8 cellular contexts compared by ENCODE assay signal in genomic region chr10:92699518-92700272, GRCh38. TPM values are rescaled to one million over a fixed set of nuclear protein-coding genes. Genes with fewer than 3 reads are reported as not detected.
DNase-seq lines count a peak whose midpoint lies in the region; ATAC-seq, FAIRE-seq and TF ChIP-seq lines count a peak whose summit lies in the region.

No MANE protein-coding gene starts in this region.

- ATAC-seq in GM12878 (peak; percentile 64), HG03342 (IDR thresholded peaks at IDR 0.05; ENCODE audit: unreplicated experiment) (no peak)

- H3K4me1 Mint-ChIP-seq in activated CD4-positive, alpha-beta T cell treated with anti-CD3 and anti-CD28 coated beads, Interleukin-2, amount 10 ng/mL, durations not matched to agents 24 days and 14 days: peaks cover 23% of the 10 kb centered on the region
- peaks cover 27% of the 10 kb centered on the region for H3K4me1 Mint-ChIP-seq in stimulated activated naive CD8-positive, alpha-beta T cell treated with anti-CD3 and anti-CD28 coated beads, Interleukin-15, Interleukin-2, amounts not matched to agents 100 ng/mL and 50 ng/mL, for 24 hours (ENCODE audit: low read depth)

- H3K9me3 ChIP-seq in OCI-LY3 (ENCODE audit: insufficient read depth, low read length) (no peaks in the 10 kb centered on the region), GM12878 (replicated peaks; ENCODE audit: control insufficient read depth, insufficient read depth, low read length) (no peaks in the 10 kb centered on the region), keratinocyte (ENCODE audit: control insufficient read depth, low read depth, low read length) (no peaks in the 10 kb centered on the region)

- no peaks in the 10 kb centered on the region for H3K9me3 Mint-ChIP-seq in activated CD4-positive, alpha-beta T cell treated with anti-CD3 and anti-CD28 coated beads, Interleukin-2, amount 10 ng/mL, durations not matched to agents 24 days and 14 days
- no peaks in the 10 kb centered on the region for H3K9me3 Mint-ChIP-seq in stimulated activated naive CD8-positive, alpha-beta T cell treated with anti-CD3 and anti-CD28 coated beads, Interleukin-15, Interleukin-2, amounts not matched to agents 100 ng/mL and 50 ng/mL, for 24 hours

- H3K4me3 Mint-ChIP-seq in activated CD4-positive, alpha-beta T cell treated with anti-CD3 and anti-CD28 coated beads, Interleukin-2, amount 10 ng/mL, durations not matched to agents 24 days and 14 days: peak overlapping the region; percentile 86
- peak overlapping the region; percentile 87 for H3K4me3 Mint-ChIP-seq in stimulated activated naive CD8-positive, alpha-beta T cell treated with anti-CD3 and anti-CD28 coated beads, Interleukin-15, Interleukin-2, amounts not matched to agents 100 ng/mL and 50 ng/mL, for 24 hours

- no peak overlapping the region for H3K27ac Mint-ChIP-seq in activated CD4-positive, alpha-beta T cell treated with anti-CD3 and anti-CD28 coated beads, Interleukin-2, amount 10 ng/mL, durations not matched to agents 24 days and 14 days
- H3K27ac Mint-ChIP-seq in stimulated activated naive CD8-positive, alpha-beta T cell treated with anti-CD3 and anti-CD28 coated beads, Interleukin-15, Interleukin-2, amounts not matched to agents 100 ng/mL and 50 ng/mL, for 24 hours: peak overlapping the region; percentile 27

- H3K36me3 Mint-ChIP-seq in activated CD4-positive, alpha-beta T cell treated with anti-CD3 and anti-CD28 coated beads, Interleukin-2, amount 10 ng/mL, durations not matched to agents 24 days and 14 days (ENCODE audit: low read depth): no peaks in the 10 kb centered on the region
- H3K36me3 Mint-ChIP-seq in stimulated activated naive CD8-positive, alpha-beta T cell treated with anti-CD3 and anti-CD28 coated beads, Interleukin-15, Interleukin-2, amounts not matched to agents 100 ng/mL and 50 ng/mL, for 24 hours (ENCODE audit: low read depth): no peaks in the 10 kb centered on the region

- TF ChIP-seq RAD21 in GM12878 (IDR thresholded peaks at IDR 0.05; ENCODE audit: insufficient read depth, low read depth, low read length): no peak

- TF ChIP-seq CTCF in OCI-LY3 (IDR thresholded peaks at IDR 0.05; ENCODE audit: low read depth, low read length) (peak; percentile 5; the same call in 1 of the 2 replicates), GM12878 (IDR thresholded peaks at IDR 0.05 in 2 of 3, conservative IDR thresholded peaks at IDR 0.05 in 1 of 3; ENCODE audit: control insufficient read depth in 2 of 3, extremely low read depth in 1 of 3, insufficient read depth in 1 of 3, low read depth in 3 of 3, low read length in 3 of 3) (no peak), keratinocyte (optimal IDR thresholded peaks at IDR 0.05 in 1 of 3, IDR thresholded peaks at IDR 0.05 in 1 of 3, conservative IDR thresholded peaks at IDR 0.05 in 1 of 3; ENCODE audit: extremely low read depth in 1 of 3, insufficient read depth in 2 of 3, low read length in 3 of 3) (no peak)

- H3K4me1 ChIP-seq in OCI-LY3 (ENCODE audit: low read length): peaks cover 53% of the 10 kb centered on the region
- H3K4me1 ChIP-seq in GM12878 (ENCODE audit: control insufficient read depth, insufficient read depth, low read length): peaks cover 16% of the 10 kb centered on the region
- peaks cover 3% of the 10 kb centered on the region for H3K4me1 ChIP-seq in keratinocyte (ENCODE audit: control insufficient read depth, extremely low read depth, insufficient read depth, low read length)

- under 1% methylated on average over 28 of the region's 32 CpGs for WGBS in GM12878 (ENCODE audit: insufficient coverage, insufficient replicate concordance, low lambda C conversion rate, missing lambda C conversion rate)

- TF ChIP-seq POLR2A in GM12878 (IDR thresholded peaks at IDR 0.05; ENCODE audit: low read depth, low read length): no peak

- CTCF ChIA-PET in GM12878 (lab: Yijun Ruan, JAX): interaction anchor here (0.7 to 1.0 kb wide), 3 partner anchors 12 to 316 kb away, joined by 3 to 4 read pairs (median 3); no protein-coding TSS in a partner anchor

- peak overlapping the region; percentile 89 for H2AFZ ChIP-seq in OCI-LY3 (ENCODE audit: low read depth, low read length)
- peak overlapping the region; percentile 44; the same call in 1 of the 2 replicates for H2AFZ ChIP-seq in GM12878 (ENCODE audit: control insufficient read depth, low read depth, low read length)
- peak overlapping the region; percentile 8 for H2AFZ ChIP-seq in keratinocyte (ENCODE audit: control insufficient read depth, low read length)

- intact Hi-C loops in activated CD4-positive, alpha-beta T cell treated with anti-CD3 and anti-CD28 coated beads, Interleukin-2, amount 10 ng/mL, durations not matched to agents 24 days and 14 days (cut with micrococcal nuclease): no loop called here
- intact Hi-C loops in GM12878 (cut with micrococcal nuclease; ENCODE audit: unreplicated experiment): loop anchor here (2.0 kb wide), 1 partner anchor 57 kb away; no protein-coding TSS in a partner anchor

- H3K79me2 ChIP-seq in OCI-LY3 (ENCODE audit: low read length) (no peaks in the 10 kb centered on the region), GM12878 (ENCODE audit: control insufficient read depth, insufficient read depth, low read length) (no peaks in the 10 kb centered on the region), keratinocyte (ENCODE audit: control insufficient read depth, insufficient read depth, low read length) (no peaks in the 10 kb centered on the region)

- H3K27ac ChIP-seq in OCI-LY3 (ENCODE audit: low read length) (0 out of 2 replicates have a peak overlapping the region, but pooled peaks have one; percentile 3), GM12878 (ENCODE audit: control insufficient read depth, insufficient read depth) (no peak overlapping the region), keratinocyte (ENCODE audit: control insufficient read depth, insufficient read depth, low read length) (no peak overlapping the region)

- H3K9ac ChIP-seq in OCI-LY3 (ENCODE audit: low read length): peak overlapping the region; percentile 65
- no peak overlapping the region for H3K9ac ChIP-seq in GM12878 (ENCODE audit: control insufficient read depth, insufficient read depth, low read length)
- peak overlapping the region; percentile 2 for H3K9ac ChIP-seq in keratinocyte (ENCODE audit: control insufficient read depth, extremely low read depth, insufficient read depth, low read length)

- FAIRE-seq in GM12878 (lab: Jason Lieb, UNC): no peak
- FAIRE-seq in keratinocyte (lab: Jason Lieb, UNC): no peak

- peak overlapping the region; percentile 74 for H3K4me3 ChIP-seq in OCI-LY3 (ENCODE audit: low read length)
- H3K4me3 ChIP-seq in GM12878: no peak overlapping the region; the same call in 1 of the 2 replicates
- peak overlapping the region; percentile 16 to 52 (median 37) for H3K4me3 ChIP-seq in keratinocyte (ENCODE audit: control insufficient read depth in 2 of 3, extremely low read depth in 1 of 3, insufficient read depth in 2 of 3, low read depth in 1 of 3, low read length in 3 of 3)

- H3K4me2 ChIP-seq in OCI-LY3 (ENCODE audit: low read length) (peak overlapping the region; percentile 72), GM12878 (ENCODE audit: control insufficient read depth, insufficient read depth) (peak overlapping the region; percentile 40), keratinocyte (ENCODE audit: control insufficient read depth, extremely low read depth, insufficient read depth, low read depth, low read length) (peak overlapping the region; percentile 74)

- dilution Hi-C loops in keratinocyte (cut with MboI; ENCODE audit: extremely low pct_ligation_motif_present, low sequenced_read_pairs): no loop called here

- peaks cover 76% of the 10 kb centered on the region for H3K27me3 Mint-ChIP-seq in activated CD4-positive, alpha-beta T cell treated with anti-CD3 and anti-CD28 coated beads, Interleukin-2, amount 10 ng/mL, durations not matched to agents 24 days and 14 days
- H3K27me3 Mint-ChIP-seq in stimulated activated naive CD8-positive, alpha-beta T cell treated with anti-CD3 and anti-CD28 coated beads, Interleukin-15, Interleukin-2, amounts not matched to agents 100 ng/mL and 50 ng/mL, for 24 hours: peaks cover 73% of the 10 kb centered on the region

- H3K27me3 ChIP-seq in OCI-LY3 (ENCODE audit: low read depth, low read length): no peaks in the 10 kb centered on the region
- peaks cover 2 to 9% of the 10 kb centered on the region in 2 experiments; a peak in 1 of 4 replicates for H3K27me3 ChIP-seq in GM12878 (replicated peaks in 1 of 2; ENCODE audit: control insufficient read depth in 2 of 2, insufficient read depth in 2 of 2, low read length in 1 of 2)
- peaks cover 50% of the 10 kb centered on the region for H3K27me3 ChIP-seq in keratinocyte (ENCODE audit: control insufficient read depth, extremely low read depth, insufficient read depth, low read length)

- SMC1A ChIA-PET in GM12878 (lab: Charles Lee; ENCODE audit: uncharacterized antibody, unreplicated experiment): no interaction called here

- in situ Hi-C loops in GM12878 (cut with MboI): no loop called here

- RAD21 ChIA-PET in GM12878 (lab: Charles Lee; ENCODE audit: unreplicated experiment): interaction anchor here (0.7 to 0.9 kb wide), 2 partner anchors 8 to 110 kb away, joined by 3 to 6 read pairs; no protein-coding TSS in a partner anchor

- TF ChIP-seq EP300 in GM12878 (IDR thresholded peaks at IDR 0.05; ENCODE audit: borderline replicate concordance in 1 of 2, control insufficient read depth in 1 of 2, low read depth in 2 of 2, low read length in 2 of 2): no peak

- H3K9me1 ChIP-seq in keratinocyte (ENCODE audit: control insufficient read depth, extremely low read depth, insufficient read depth, low read length): no peaks in the 10 kb centered on the region

- POLR2A ChIA-PET in GM12878 (lab: Charles Lee): interaction anchor here (0.7 to 1.1 kb wide), 2 partner anchors 23 to 277 kb away, joined by 5 to 7 read pairs; no protein-coding TSS in a partner anchor

- BruUV-seq in GM12878 (replicated peaks; lab: Mats Ljungman, UMichigan): no TSS peak

- peaks cover 3% of the 10 kb centered on the region for H3K36me3 ChIP-seq in OCI-LY3 (replicated peaks; ENCODE audit: low read depth, low read length)
- H3K36me3 ChIP-seq in GM12878 (ENCODE audit: control insufficient read depth in 2 of 2, insufficient read depth in 2 of 2, low read length in 1 of 2): no peaks in the 10 kb centered on the region
- no peaks in the 10 kb centered on the region for H3K36me3 ChIP-seq in keratinocyte (ENCODE audit: control insufficient read depth in 2 of 2, extremely low read depth in 1 of 2, insufficient read depth in 2 of 2, low read length in 2 of 2)

- DNase-seq in activated CD4-positive, alpha-beta T cell treated with anti-CD3 and anti-CD28 coated beads, Interleukin-2, amount 10 ng/mL, durations not matched to agents 24 days and 14 days: peak; percentile 79
- no peak for DNase-seq in activated CD4-positive, alpha-beta T cell treated with anti-CD3 and anti-CD28 coated beads for 1 hour
- no peak for DNase-seq in GM12878 (ENCODE audit: low read depth, low spot score)
- DNase-seq in keratinocyte (ENCODE audit: low read depth, low spot score): no peak
- no peak for DNase-seq in HuH-7.5 (ENCODE audit: low spot score)

- H4K20me1 ChIP-seq in OCI-LY3 (ENCODE audit: insufficient read depth, low read length): no peaks in the 10 kb centered on the region
- no peaks in the 10 kb centered on the region for H4K20me1 ChIP-seq in GM12878 (ENCODE audit: control insufficient read depth, insufficient read depth)
- H4K20me1 ChIP-seq in keratinocyte (ENCODE audit: control insufficient read depth, extremely low read depth, insufficient read depth, low read length): no peaks in the 10 kb centered on the region

RNA-seq across cellular contexts. Expression of gene HHEX, which starts 9.9 kb away (rescaled TPM):
- 0.19 and 0.31 TPM in 2 replicates for total RNA-seq in activated CD4-positive, alpha-beta T cell treated with anti-CD3 and anti-CD28 coated beads, Interleukin-2, amount 10 ng/mL, durations not matched to agents 24 days and 14 days
- 4.8 and 5.2 TPM in 2 replicates for total RNA-seq in GM12878 (2013; cell fraction: nucleolus; rRNA removed)
- total RNA-seq in GM12878 (2014; rRNA removed) (10.1 and 14.2 TPM in 2 replicates), GM12878 (2014; rRNA removed; fragmentation: Illumina TruSeq; extraction: Trizol) (15.1 and 15.4 TPM in 2 replicates), GM12878 (2021) (17.8 and 21.6 TPM in 2 replicates)
- polyA plus RNA-seq in GM12878 (2011; ENCODE audit: low read depth): 3.2 TPM
- polyA plus RNA-seq in GM12878 (2011; rRNA removed) (3.9 and 4.5 TPM in 2 replicates), GM12878 (2014; fragmentation: Illumina TruSeq; extraction: Trizol) (21.1 and 26.3 TPM in 2 replicates), GM12878 (2014; fragmentation: Nextera tagmentation; extraction: Ambion mirVana) (10 to 100 TPM in 1 of 2 experiments, 1 to 10 TPM in 1; 8.6 to 11.9 TPM), GM12878 (2014; rRNA removed) (17.8 and 18.1 TPM in 2 replicates), GM12878 (2016; fragmentation: Nextera tagmentation; extraction: Ambion mirVana) (10 to 100 TPM; 30.9 to 32.8 TPM), keratinocyte (not detected in 3 replicates)
- 1.7 and 2.1 TPM in 2 replicates for polyA plus RNA-seq in GM12878 (2011; cell fraction: cytosol; rRNA removed)
- polyA plus RNA-seq in GM12878 (2011; cell fraction: nucleus; rRNA removed): 6.7 and 11.7 TPM in 2 replicates
- polyA plus RNA-seq in GM12878 (2012): 2.9 and 4.5 TPM in 2 replicates
- 1.3 and 4.8 TPM in 2 replicates for polyA minus RNA-seq in GM12878 (2011; rRNA and poly(A)+ RNA removed)
- 1.2 and 1.9 TPM in 2 replicates for polyA minus RNA-seq in GM12878 (2011; cell fraction: cytosol; rRNA and poly(A)+ RNA removed)
- polyA minus RNA-seq in GM12878 (2011; cell fraction: nucleus; rRNA and poly(A)+ RNA removed): 4.2 and 11.5 TPM in 2 replicates
- not detected for polyA plus RNA-seq in keratinocyte (2011; ENCODE audit: low read depth)
- not detected in 2 replicates for polyA plus RNA-seq in keratinocyte (2011; cell fraction: cytosol; rRNA removed)
- polyA plus RNA-seq in keratinocyte (2011; cell fraction: nucleus; rRNA removed): not detected in 2 replicates
- not detected in 2 replicates for polyA plus RNA-seq in keratinocyte (2012; ENCODE audit: low replicate concordance)
- polyA minus RNA-seq in keratinocyte: not detected in 3 replicates
- polyA minus RNA-seq in keratinocyte (2011; cell fraction: cytosol; rRNA and poly(A)+ RNA removed): 1.2 TPM
- not detected in 2 replicates for polyA minus RNA-seq in keratinocyte (2011; cell fraction: nucleus; rRNA and poly(A)+ RNA removed)

Comparison
In these comparisons a context has a peak if more than half of its experiments do, and no peak if none do; other contexts are left out.
1. H2AFZ ChIP-seq: peak in every context shown above with its lines; median percentile 89 in OCI-LY3; 44 in GM12878; 8 in keratinocyte.